Comparison of ENCODE assay signal across 18 cellular contexts in genomic region chr2:120670771-120671480, GRCh38.
A peak's percentile ranks its signal among the peaks of the same experiment; 100 is the strongest.
DNase-seq lines count a peak whose midpoint lies in the region; ATAC-seq, FAIRE-seq and TF ChIP-seq lines count a peak whose summit lies in the region.
"Had no signal": no experiment of that assay in that cellular context is flagged by ENCODE, and none has a peak within 500 bp of the region (broad histone marks: within the 10 kb centered on the region; RNA-seq: fewer than 3 reads in every experiment).

No MANE protein-coding gene starts in this region.

- no peak overlapping the region for H3K4me2 ChIP-seq in H1 (ENCODE audit: insufficient read depth in 1 of 2, low read depth in 2 of 2, low read length in 2 of 2)

- H2BK15ac ChIP-seq in H1 (ENCODE audit: low read length): no peak overlapping the region

- H2BK5ac ChIP-seq in H1 (ENCODE audit: low read depth, low read length): no peak overlapping the region

- H3K9me3 ChIP-seq in H1 (ENCODE audit: insufficient read depth in 2 of 2, low read depth in 1 of 2, low read length in 1 of 2) (peaks cover 2 to 8% of the 10 kb centered on the region in 2 experiments; a peak in 2 of 4 replicates), suprapubic skin (peaks cover 6% of the 10 kb centered on the region), WERI-Rb-1 (ENCODE audit: severe bottlenecking) (peaks cover 5% of the 10 kb centered on the region)

- CTCF ChIA-PET in H1 (lab: Charles Lee; ENCODE audit: partially characterized antibody): interaction anchor here (0.6 to 5.7 kb wide), 29 partner anchors 9 to 502 kb away, joined by 3 to 58 read pairs (median 4); no protein-coding TSS in a partner anchor

- TF ChIP-seq RAD21 in Ishikawa (IDR thresholded peaks at IDR 0.05; ENCODE audit: low read depth) (no peak), H1 (IDR thresholded peaks at IDR 0.05 in 1 of 2, conservative IDR thresholded peaks at IDR 0.05 in 1 of 2; ENCODE audit: low read depth in 2 of 2, low read length in 2 of 2) (no peak)

- no peak overlapping the region for H3K18ac ChIP-seq in H1 (ENCODE audit: extremely low read depth, low read length)

- TF ChIP-seq CTCF in H1 (IDR thresholded peaks at IDR 0.05; ENCODE audit: control extremely low read depth in 1 of 3, insufficient read depth in 1 of 3, low read depth in 1 of 3, low read length in 3 of 3): no peak
- TF ChIP-seq CTCF in suprapubic skin (IDR thresholded peaks at IDR 0.05): no peak
- TF ChIP-seq CTCF in WERI-Rb-1 (IDR thresholded peaks at IDR 0.05; ENCODE audit: low read depth, low read length): no peak

- H3K4me1 ChIP-seq in H1 (replicated peaks in 1 of 4; ENCODE audit: control insufficient read depth in 3 of 4, insufficient read depth in 4 of 4, low read length in 3 of 4) (peaks cover 0 to 6% (median 0%) of the 10 kb centered on the region in 4 experiments; a peak in 2 of 7 replicates), suprapubic skin (peaks cover 12% of the 10 kb centered on the region)

- H3K79me2 ChIP-seq in H1 (ENCODE audit: control insufficient read depth in 1 of 2, insufficient read depth in 2 of 2, low read length in 2 of 2): no peaks in the 10 kb centered on the region

- ATAC-seq in HG02884 (IDR thresholded peaks at IDR 0.05; ENCODE audit: unreplicated experiment): no peak
- ATAC-seq: GM12878 had no signal

- in situ Hi-C loops in Caki2 (cut with HindIII; ENCODE audit: low pct_unique_long_range_greater_than_20kb, low sequenced_read_pairs): no loop called here

- H3K36me3 ChIP-seq in H1 (ENCODE audit: control insufficient read depth in 2 of 4, insufficient read depth in 4 of 4, low read length in 3 of 4): no peaks in the 10 kb centered on the region
- H3K36me3 ChIP-seq in suprapubic skin: no peaks in the 10 kb centered on the region
- H3K36me3 ChIP-seq in WERI-Rb-1: no peaks in the 10 kb centered on the region
- H3K36me3 ChIP-seq: SJSA1 had no signal

- H4K91ac ChIP-seq in H1 (replicated peaks; ENCODE audit: insufficient read length, low read length): no peak overlapping the region

- POLR2A ChIA-PET in H1 (lab: Charles Lee; ENCODE audit: partially characterized antibody): no interaction called here

- 0 out of 2 replicates have a peak overlapping the region, but pooled peaks have one; percentile 39 for H2BK12ac ChIP-seq in H1 (ENCODE audit: low read depth, low read length)

- TF ChIP-seq EP300 in Ishikawa (IDR thresholded peaks at IDR 0.05; ENCODE audit: borderline replicate concordance): no peak
- no peak for TF ChIP-seq EP300 in H1 (IDR thresholded peaks at IDR 0.05; ENCODE audit: borderline replicate concordance in 1 of 2, low read depth in 2 of 2, low read length in 2 of 2)
- no peak for TF ChIP-seq EP300 in suprapubic skin (IDR thresholded peaks at IDR 0.05)

- no peaks in the 10 kb centered on the region for H4K20me1 ChIP-seq in H1 (replicated peaks in 1 of 2; ENCODE audit: control insufficient read depth in 1 of 2, insufficient read depth in 2 of 2, low read length in 2 of 2)

- H2BK120ac ChIP-seq in H1 (replicated peaks; ENCODE audit: low read depth, low read length): no peak overlapping the region

- no peak overlapping the region for H3K14ac ChIP-seq in H1 (ENCODE audit: insufficient read length)

- H3K79me1 ChIP-seq in H1 (ENCODE audit: low read depth, low read length): no peaks in the 10 kb centered on the region

- FAIRE-seq in H1 (lab: Jason Lieb, UNC): no peak
- FAIRE-seq: D721Med, GM12878 had no signal

- H2BK20ac ChIP-seq in H1 (ENCODE audit: low read length): no peak overlapping the region

- DNase-seq in Caki2 (ENCODE audit: low read depth): peak; percentile 40
- no peak for DNase-seq in H1 (ENCODE audit: low read depth in 1 of 2, low spot score in 2 of 2)
- DNase-seq in suprapubic skin (ENCODE audit: low spot score in 2 of 2): peak; percentile 61 to 79
- no peak for DNase-seq in WERI-Rb-1
- DNase-seq in CD1c-positive myeloid dendritic cell (ENCODE audit: extremely low spot score): no peak
- DNase-seq: ACHN; AML-193; CD4-positive, alpha-beta T cell; DND-41; GDM1; NCI-H1417; NCI-H187 treated with DMSO at 0.1 percent for 48 hours; SW 1271 had no signal

- no peak overlapping the region for H3K56ac ChIP-seq in H1 (replicated peaks; ENCODE audit: insufficient read length, low read depth, low read length)

- H3K4ac ChIP-seq in H1 (replicated peaks; ENCODE audit: insufficient read length, low read depth, low read length): no peak overlapping the region

- no peak overlapping the region; the same call in 1 of the 2 replicates for H2AK5ac ChIP-seq in H1 (ENCODE audit: low read depth, low read length)

- no peak overlapping the region for H3K9ac ChIP-seq in H1 (replicated peaks in 1 of 4; ENCODE audit: extremely low read depth in 1 of 4, low read depth in 3 of 4, low read length in 3 of 4)

- H3K27me3 ChIP-seq in H1 (replicated peaks in 1 of 4; ENCODE audit: control insufficient read depth in 3 of 4, extremely low read depth in 1 of 4, insufficient read depth in 3 of 4, low read length in 3 of 4) (peaks cover 0 to 26% (median 25%) of the 10 kb centered on the region in 4 experiments; a peak in 6 of 7 replicates), suprapubic skin (peaks cover 16% of the 10 kb centered on the region), WERI-Rb-1 (ENCODE audit: insufficient read depth, low read depth, severe bottlenecking) (no peaks in the 10 kb centered on the region)
- H3K27me3 ChIP-seq: SJSA1 had no signal

- no peak overlapping the region for H3K23ac ChIP-seq in H1 (ENCODE audit: insufficient read length)

- no peak overlapping the region for H3K4me3 ChIP-seq in H1 (ENCODE audit: extremely low read depth in 1 of 4, insufficient read depth in 2 of 4, low read depth in 3 of 4, low read length in 4 of 4)
- H3K4me3 ChIP-seq in suprapubic skin: no peak overlapping the region
- H3K4me3 ChIP-seq in WERI-Rb-1 (ENCODE audit: low read depth, low read length): no peak overlapping the region
- H3K4me3 ChIP-seq: GM12878, SJSA1 had no signal

- H2AFZ ChIP-seq in H1 (ENCODE audit: low read length): no peak overlapping the region

- no peak overlapping the region for H4K5ac ChIP-seq in H1 (ENCODE audit: insufficient read length, low read depth, low read length)

- WGBS in H1 (ENCODE audit: extremely low coverage in 1 of 2, insufficient coverage in 1 of 2, insufficient read length in 1 of 2, insufficient replicate concordance in 2 of 2, low coverage in 1 of 2, low lambda C conversion rate in 2 of 2, missing lambda C conversion rate in 1 of 2), 2 experiments: 87% methylated on average over 12 of the region's 16 CpGs; no CpG with 5 or more reads in 1 of the 2 experiments
- WGBS in suprapubic skin: 62% methylated on average over 13 of the region's 16 CpGs

- no peak overlapping the region for H3K27ac ChIP-seq in H1 (ENCODE audit: low read depth, low read length)
- H3K27ac ChIP-seq in suprapubic skin: no peak overlapping the region
- no peak overlapping the region for H3K27ac ChIP-seq in WERI-Rb-1
- H3K27ac ChIP-seq: SJSA1 had no signal

- TF ChIP-seq POLR2A in H1 (IDR thresholded peaks at IDR 0.05; ENCODE audit: control extremely low read depth in 1 of 2, low read depth in 2 of 2, low read length in 2 of 2) (no peak), suprapubic skin (IDR thresholded peaks at IDR 0.05) (no peak)

- no peak overlapping the region; the same call in 1 of the 2 replicates for H4K8ac ChIP-seq in H1 (ENCODE audit: extremely low read depth, insufficient read depth, low read length)

- H3K23me2 ChIP-seq in H1 (ENCODE audit: low read depth, low read length): no peaks in the 10 kb centered on the region

TF ChIP-seq in Ishikawa, 13 proteins besides CTCF, POLR2A, EP300 and RAD21 (continues in another document):
- TF ChIP-seq USF1 (IDR thresholded peaks at IDR 0.05) (no peak), FOXM1 (IDR thresholded peaks at IDR 0.05; ENCODE audit: borderline replicate concordance, low read depth) (no peak), CEBPB (IDR thresholded peaks at IDR 0.05) (no peak), TCF12 (IDR thresholded peaks at IDR 0.05; ENCODE audit: low read depth) (0 out of 2 replicates have a peak, but pooled peaks have one; percentile 23), YY1 (IDR thresholded peaks at IDR 0.05; ENCODE audit: low read depth) (no peak), NFIC (IDR thresholded peaks at IDR 0.05) (peak; percentile 27; the same call in 1 of the 2 replicates)

TF ChIP-seq in H1, 55 proteins besides CTCF, POLR2A, EP300 and RAD21 (continues in another document):
- TF ChIP-seq ATF3 (IDR thresholded peaks at IDR 0.05; ENCODE audit: insufficient read depth, low read depth, low read length) (no peak), TEAD4 (IDR thresholded peaks at IDR 0.05; ENCODE audit: low read depth, low read length) (no peak), RXRA (IDR thresholded peaks at IDR 0.05; ENCODE audit: insufficient read depth, low read depth, low read length) (no peak), CREB1 (IDR thresholded peaks at IDR 0.05) (no peak), SIRT6 (IDR thresholded peaks at IDR 0.05; ENCODE audit: low read length) (no peak), TBP (IDR thresholded peaks at IDR 0.05; ENCODE audit: low read depth, low read length) (no peak), USF2 (IDR thresholded peaks at IDR 0.05; ENCODE audit: low read length) (no peak), GTF2F1 (IDR thresholded peaks at IDR 0.05; ENCODE audit: borderline replicate concordance, low read depth, low read length) (no peak), POLR2AphosphoS5 (IDR thresholded peaks at IDR 0.05; ENCODE audit: low read depth, low read length) (no peak), BACH1 (IDR thresholded peaks at IDR 0.05; ENCODE audit: low read length) (no peak), KDM4A (IDR thresholded peaks at IDR 0.05; ENCODE audit: low read depth, low read length, severe bottlenecking) (no peak), MAX (IDR thresholded peaks at IDR 0.05) (no peak), CBX5 (IDR thresholded peaks at IDR 0.05; ENCODE audit: low read depth, low read length) (no peak), BRCA1 (IDR thresholded peaks at IDR 0.05; ENCODE audit: low read depth, low read length) (no peak), TAF7 (optimal IDR thresholded peaks at IDR 0.05; ENCODE audit: borderline replicate concordance, low read depth, low read length) (no peak)

Comparison
In these comparisons a context has a peak if more than half of its experiments do, and no peak if none do; other contexts are left out.
1. DNase-seq: peak in Caki2 (single experiment) and suprapubic skin (2 of 2); none in H1 (0 of 2), WERI-Rb-1 (single experiment) and CD1c-positive myeloid dendritic cell (single experiment).